ENCODE assay signal across 8 cellular contexts in genomic region chr2:223797811-223798721, GRCh38. TPM values are rescaled to one million over a fixed set of nuclear protein-coding genes. Genes with fewer than 3 reads are reported as not detected.
DNase-seq lines count a peak whose midpoint lies in the region; ATAC-seq lines count a peak whose summit lies in the region.

No MANE protein-coding gene starts in this region.

- H3K9me3 Mint-ChIP-seq in activated T-cell treated with anti-CD3 and anti-CD28 coated beads, Interleukin-2, amount 50 U/mL, for 24 hours = no peaks in the 10 kb centered on the region
- no peaks in the 10 kb centered on the region for H3K9me3 Mint-ChIP-seq in T-cell

- CTCF ChIA-PET in T-cell (lab: Charles Lee) = interaction anchor here (0.6 to 1.8 kb wide), 12 partner anchors 9 to 828 kb away, joined by 3 to 11 read pairs (median 3); no protein-coding TSS in a partner anchor

- H3K4me1 Mint-ChIP-seq in activated T-cell treated with anti-CD3 and anti-CD28 coated beads, Interleukin-2, amount 50 U/mL, for 24 hours (ENCODE audit: low read depth) = peaks cover 7% of the 10 kb centered on the region
- H3K4me1 Mint-ChIP-seq in T-cell = peaks cover 0 to 2% (median 0%) of the 10 kb centered on the region in 3 donors

- no peak overlapping the region for H3K4me3 Mint-ChIP-seq in activated T-cell treated with anti-CD3 and anti-CD28 coated beads, Interleukin-2, amount 50 U/mL, for 24 hours
- no peak overlapping the region for H3K4me3 Mint-ChIP-seq in T-cell

- no peaks in the 10 kb centered on the region for H3K36me3 Mint-ChIP-seq in activated T-cell treated with anti-CD3 and anti-CD28 coated beads, Interleukin-2, amount 50 U/mL, for 24 hours (ENCODE audit: low read depth)
- H3K36me3 Mint-ChIP-seq in T-cell = no peaks in the 10 kb centered on the region

- no peak overlapping the region for H3K27ac Mint-ChIP-seq in activated T-cell treated with anti-CD3 and anti-CD28 coated beads, Interleukin-2, amount 50 U/mL, for 24 hours
- H3K27ac Mint-ChIP-seq in T-cell = no peak overlapping the region

- DNase-seq in DMS53 (lab: John Stamatoyannopoulos, UW) (peak; percentile 47), NCI-H748 (lab: John Stamatoyannopoulos, UW; ENCODE audit: unreplicated experiment) (peak; percentile 69), dermis microvascular lymphatic vessel endothelial cell (ENCODE audit: low read depth in 2 of 2) (peak; percentile 51 to 64), middle frontal gyrus (ENCODE audit: extremely low spot score, low spot score) (peak; percentile 65), T-cell (no peak)
- DNase-seq in activated T-cell treated with anti-CD3 and anti-CD28 coated beads, Interleukin-2, amount 50 U/mL, for 24 hours = no peak

- POLR2A ChIA-PET in T-cell (lab: Charles Lee) = no interaction called here

- ATAC-seq in GM19395 (IDR thresholded peaks at IDR 0.05; ENCODE audit: unreplicated experiment) = peak; percentile 98
- ATAC-seq in HG03196 (IDR thresholded peaks at IDR 0.05; ENCODE audit: unreplicated experiment) = peak; percentile 94
- ATAC-seq in T-cell (replicated peaks in 1 of 4) = no peak

- no peaks in the 10 kb centered on the region for H3K27me3 Mint-ChIP-seq in activated T-cell treated with anti-CD3 and anti-CD28 coated beads, Interleukin-2, amount 50 U/mL, for 24 hours
- H3K27me3 Mint-ChIP-seq in T-cell = no peaks in the 10 kb centered on the region

RNA-seq across cellular contexts. Expression of gene AP1S3, which starts 39.3 kb away (rescaled TPM):
- total RNA-seq in dermis microvascular lymphatic vessel endothelial cell (0.89 and 2.8 TPM in 2 replicates), T-cell (1 to 10 TPM; 1.4 to 2.9 (median 1.8) TPM)

Comparison
In these comparisons a context has a peak if more than half of its experiments do, and no peak if none do; other contexts are left out.
1. DNase-seq: peak in DMS53 (single experiment), NCI-H748 (single experiment), dermis microvascular lymphatic vessel endothelial cell (2 of 2) and middle frontal gyrus (single experiment); none in activated T-cell treated with anti-CD3 and anti-CD28 coated beads, Interleukin-2, amount 50 U/mL, for 24 hours (single experiment) and T-cell (0 of 34).
2. ATAC-seq: peak in GM19395 (single experiment) and HG03196 (single experiment); none in T-cell (0 of 4).